ENCODE assay signal across 6 cellular contexts in genomic region chr2:146894514-146894913, GRCh38.
"Had no signal": no experiment of that assay in that cellular context is flagged by ENCODE, and none has a peak within 500 bp of the region (broad histone marks: within the 10 kb centered on the region; RNA-seq: fewer than 3 reads in every experiment).

No MANE protein-coding gene starts in this region.

- H3K4me3 ChIP-seq: K562 had no signal

- H3K27ac ChIP-seq: HL-60 had no signal

- H3K36me3 Mint-ChIP-seq: IgD-negative memory B cell had no signal

- H3K4me3 Mint-ChIP-seq: IgD-negative memory B cell had no signal

- H3K27ac Mint-ChIP-seq: IgD-negative memory B cell had no signal

- H3K27me3 Mint-ChIP-seq: IgD-negative memory B cell had no signal

- H3K4me1 Mint-ChIP-seq: IgD-negative memory B cell had no signal

- DNase-seq: IMR-90, KBM-7, KG1 had no signal
